1 cellular context compared by ENCODE assay signal in genomic region chr3:78204977-78205376, GRCh38.
TF ChIP-seq lines count a peak whose summit lies in the region.

No MANE protein-coding gene starts in this region.

TF ChIP-seq in SK-N-SH, 30 proteins besides CTCF, POLR2A, EP300 and RAD21 (continued from another document):
- TF ChIP-seq, protein P1, sequence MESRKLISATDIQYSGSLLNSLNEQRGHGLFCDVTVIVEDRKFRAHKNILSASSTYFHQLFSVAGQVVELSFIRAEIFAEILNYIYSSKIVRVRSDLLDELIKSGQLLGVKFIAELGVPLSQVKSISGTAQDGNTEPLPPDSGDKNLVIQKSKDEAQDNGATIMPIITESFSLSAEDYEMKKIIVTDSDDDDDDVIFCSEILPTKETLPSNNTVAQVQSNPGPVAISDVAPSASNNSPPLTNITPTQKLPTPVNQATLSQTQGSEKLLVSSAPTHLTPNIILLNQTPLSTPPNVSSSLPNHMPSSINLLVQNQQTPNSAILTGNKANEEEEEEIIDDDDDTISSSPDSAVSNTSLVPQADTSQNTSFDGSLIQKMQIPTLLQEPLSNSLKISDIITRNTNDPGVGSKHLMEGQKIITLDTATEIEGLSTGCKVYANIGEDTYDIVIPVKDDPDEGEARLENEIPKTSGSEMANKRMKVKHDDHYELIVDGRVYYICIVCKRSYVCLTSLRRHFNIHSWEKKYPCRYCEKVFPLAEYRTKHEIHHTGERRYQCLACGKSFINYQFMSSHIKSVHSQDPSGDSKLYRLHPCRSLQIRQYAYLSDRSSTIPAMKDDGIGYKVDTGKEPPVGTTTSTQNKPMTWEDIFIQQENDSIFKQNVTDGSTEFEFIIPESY (IDR thresholded peaks at IDR 0.05; ENCODE audit: borderline replicate concordance, low read depth), result no peak
- no peak for TF ChIP-seq TCF12 (IDR thresholded peaks at IDR 0.05)
- TF ChIP-seq SMC3 (IDR thresholded peaks at IDR 0.05; ENCODE audit: low read depth, low read length), result no peak
- TF ChIP-seq RFX5 (IDR thresholded peaks at IDR 0.05; ENCODE audit: low read length), result no peak
- TF ChIP-seq FOSL2 (IDR thresholded peaks at IDR 0.05; ENCODE audit: borderline replicate concordance, low read depth), result no peak
- no peak for TF ChIP-seq MEF2A (IDR thresholded peaks at IDR 0.05; ENCODE audit: borderline replicate concordance, low read depth)
- TF ChIP-seq FOXM1 (IDR thresholded peaks at IDR 0.05; ENCODE audit: low read depth), result no peak
- no peak for TF ChIP-seq POLR2AphosphoS5 (IDR thresholded peaks at IDR 0.05; ENCODE audit: low read depth, low read length)
- TF ChIP-seq YY1 (IDR thresholded peaks at IDR 0.05; ENCODE audit: low read depth), result no peak
- no peak for TF ChIP-seq ELF1 (IDR thresholded peaks at IDR 0.05)
